ENCODE assay signal across 8 cellular contexts in genomic region chr16:53131363-53132071, GRCh38.
DNase-seq lines count a peak whose midpoint lies in the region; ATAC-seq and TF ChIP-seq lines count a peak whose summit lies in the region.

No MANE protein-coding gene starts in this region.

- no peak overlapping the region; the same call in 1 of the 2 replicates for H3K27ac ChIP-seq in Panc1 (ENCODE audit: low read length)

- POLR2A ChIA-PET in Panc1 (lab: Charles Lee): no interaction called here

- H3K4me3 ChIP-seq in Panc1 (ENCODE audit: low read depth in 2 of 2, low read length in 2 of 2) (peak overlapping the region; percentile 64 to 67), fibroblast of the aortic adventitia (ENCODE audit: low read depth, low read length) (peak overlapping the region; percentile 83)

- H3K4me1 ChIP-seq in Panc1 (ENCODE audit: control insufficient read depth, insufficient read depth, low read length): peaks cover 9% of the 10 kb centered on the region

- no peak for TF ChIP-seq CTCF in Panc1 (IDR thresholded peaks at IDR 0.05)
- TF ChIP-seq CTCF in fibroblast of the aortic adventitia (IDR thresholded peaks at IDR 0.05; ENCODE audit: insufficient read depth, low read length): no peak
- TF ChIP-seq CTCF in nephron progenitor cell (IDR thresholded peaks at IDR 0.05): no peak

- DNase-seq in EL (peak; percentile 68), HCEC 1CT (peak; percentile 61), Panc1 (ENCODE audit: low read depth, low spot score) (no peak), fibroblast of the aortic adventitia (ENCODE audit: low read depth) (peak; percentile 26), nephron progenitor cell (peak; percentile 65), DMS153 (lab: John Stamatoyannopoulos, UW) (no peak)
- peak; percentile 21 for DNase-seq in activated effector memory CD4-positive, alpha-beta T cell treated with Interleukin-2 at 50 U/mL for 16 hours
- DNase-seq in stimulated activated naive CD8-positive, alpha-beta T cell treated with anti-CD3 and anti-CD28 coated beads, Interleukin-15, Interleukin-2, amounts not matched to agents 100 U/mL and 50 U/mL, for 24 hours: peak; percentile 72

- H3K27me3 Mint-ChIP-seq in nephron progenitor cell (ENCODE audit: low read depth, poor library complexity): no peaks in the 10 kb centered on the region

- no peaks in the 10 kb centered on the region for H3K9me3 Mint-ChIP-seq in nephron progenitor cell

- peak; percentile 37 for ATAC-seq in Panc1
- peak; percentile 27 for ATAC-seq in stimulated activated naive CD8-positive, alpha-beta T cell treated with anti-CD3 and anti-CD28 coated beads, Interleukin-15, Interleukin-2, amounts not matched to agents 100 U/mL and 50 U/mL, for 24 hours

- CTCF ChIA-PET in Panc1 (lab: Charles Lee): no interaction called here

- peak overlapping the region; percentile 69 for H3K27ac Mint-ChIP-seq in nephron progenitor cell

- no TSS peak for BruUV-seq in Panc1 (replicated peaks; lab: Mats Ljungman, UMichigan)

- H3K27me3 ChIP-seq in Panc1 (ENCODE audit: control insufficient read depth, insufficient read depth, low read length): no peaks in the 10 kb centered on the region

- in situ Hi-C loops in Panc1 (cut with HindIII; ENCODE audit: low pct_unique_long_range_greater_than_20kb, low sequenced_read_pairs): no loop called here

- no peaks in the 10 kb centered on the region; the same call in 1 of the 2 replicates for H3K36me3 ChIP-seq in Panc1 (ENCODE audit: control insufficient read depth, insufficient read depth, low read length)

- H3K4me3 Mint-ChIP-seq in nephron progenitor cell: peak overlapping the region; percentile 86

- peaks cover 44% of the 10 kb centered on the region for H3K4me1 Mint-ChIP-seq in nephron progenitor cell

- intact Hi-C loops in Panc1 (cut with micrococcal nuclease; ENCODE audit: unreplicated experiment): loop anchor here (5.0 to 10.0 kb wide), 2 partner anchors 76 to 77 kb away; partner anchors contain the start of genes CHD9 and CHD9NB

- no peaks in the 10 kb centered on the region for H3K36me3 Mint-ChIP-seq in nephron progenitor cell (ENCODE audit: low read depth)

- H3K9me3 ChIP-seq in Panc1 (ENCODE audit: control insufficient read depth, insufficient read depth, low read depth, low read length): no peaks in the 10 kb centered on the region

Comparison
In these comparisons a context has a peak if more than half of its experiments do, and no peak if none do; other contexts are left out.
1. DNase-seq: peak in EL (single experiment), HCEC 1CT (single experiment), activated effector memory CD4-positive, alpha-beta T cell treated with Interleukin-2 at 50 U/mL for 16 hours (single experiment), fibroblast of the aortic adventitia (single experiment), nephron progenitor cell (single experiment) and stimulated activated naive CD8-positive, alpha-beta T cell treated with anti-CD3 and anti-CD28 coated beads, Interleukin-15, Interleukin-2, amounts not matched to agents 100 U/mL and 50 U/mL, for 24 hours (single experiment); none in Panc1 (single experiment) and DMS153 (single experiment).